ENCODE assay signal across 24 cellular contexts in genomic region chr5:63398346-63398745, GRCh38.
DNase-seq lines count a peak whose midpoint lies in the region; ATAC-seq and TF ChIP-seq lines count a peak whose summit lies in the region.
"Had no signal": no experiment of that assay in that cellular context is flagged by ENCODE, and none has a peak within 500 bp of the region (broad histone marks: within the 10 kb centered on the region; RNA-seq: fewer than 3 reads in every experiment).

No MANE protein-coding gene starts in this region.

- no peaks in the 10 kb centered on the region for H3K9me3 Mint-ChIP-seq in type B pancreatic cell
- H3K9me3 Mint-ChIP-seq: activated CD4-positive, alpha-beta memory T cell treated with anti-CD3 and anti-CD28 coated beads for 36 hours; brain; nephron progenitor cell had no signal

- DNase-seq in HPDE6-E6E7 (ENCODE audit: extremely low spot score): peak; percentile 50
- DNase-seq in T1000 (lab: John Stamatoyannopoulos, UW): peak; percentile 3
- peak; percentile 4 for DNase-seq in glomerular visceral epithelial cell (ENCODE audit: extremely low spot score)
- no peak for DNase-seq in type B pancreatic cell (ENCODE audit: extremely low spot score, unreplicated experiment)
- no peak for DNase-seq in GM03348 (ENCODE audit: low spot score)
- no peak for DNase-seq in amniotic stem cell (lab: John Stamatoyannopoulos, UW)
- DNase-seq: activated CD4-positive, alpha-beta memory T cell treated with anti-CD3 and anti-CD28 coated beads for 36 hours; activated effector memory CD4-positive, alpha-beta T cell treated with Interleukin-2 at 50 U/mL for 16 hours; effector memory CD4-positive, alpha-beta T cell; EL; Karpas-422; left ventricle myocardium superior; mucosa of descending colon; NCI-H187; NCI-H748 treated with DMSO at 0.1 percent for 48 hours; nephron progenitor cell; OCI-M1; SJCRH30; stimulated activated CD4-positive, alpha-beta T cell treated with anti-CD3 and anti-CD28 coated beads, Interleukin-15, amount 100 ng/mL, for 24 hours; T-helper 1 cell; WERI-Rb-1 had no signal

- peak overlapping the region; percentile 5 for H3K27ac Mint-ChIP-seq in type B pancreatic cell
- H3K27ac Mint-ChIP-seq: activated CD4-positive, alpha-beta memory T cell treated with anti-CD3 and anti-CD28 coated beads for 36 hours; brain; nephron progenitor cell had no signal

- no peak for ATAC-seq in HG03139 (IDR thresholded peaks at IDR 0.05; ENCODE audit: unreplicated experiment)
- ATAC-seq: left ventricle myocardium superior, mucosa of descending colon, sciatic nerve had no signal

- no peaks in the 10 kb centered on the region for H3K36me3 Mint-ChIP-seq in type B pancreatic cell
- H3K36me3 Mint-ChIP-seq: activated CD4-positive, alpha-beta memory T cell treated with anti-CD3 and anti-CD28 coated beads for 36 hours; brain had no signal

- H3K27me3 Mint-ChIP-seq in type B pancreatic cell: peaks cover 2% of the 10 kb centered on the region
- H3K27me3 Mint-ChIP-seq: activated CD4-positive, alpha-beta memory T cell treated with anti-CD3 and anti-CD28 coated beads for 36 hours had no signal

- H3K4me1 Mint-ChIP-seq in type B pancreatic cell (ENCODE audit: unreplicated experiment): no peaks in the 10 kb centered on the region
- H3K4me1 Mint-ChIP-seq: brain, nephron progenitor cell had no signal

- no peak for TF ChIP-seq CTCF in type B pancreatic cell (conservative IDR thresholded peaks at IDR 0.05)

- H3K4me3 Mint-ChIP-seq in type B pancreatic cell: no peak overlapping the region
- H3K4me3 Mint-ChIP-seq: activated CD4-positive, alpha-beta memory T cell treated with anti-CD3 and anti-CD28 coated beads for 36 hours; brain; nephron progenitor cell had no signal

Comparison
In these comparisons a context has a peak if more than half of its experiments do, and no peak if none do; other contexts are left out.
1. DNase-seq: peak in HPDE6-E6E7 (single experiment), T1000 (single experiment) and glomerular visceral epithelial cell (single experiment); none in type B pancreatic cell (single experiment), GM03348 (single experiment) and amniotic stem cell (single experiment).